19 cellular contexts compared by ENCODE assay signal in genomic region chr17:65401581-65401980, GRCh38.
DNase-seq lines count a peak whose midpoint lies in the region; ATAC-seq, FAIRE-seq and TF ChIP-seq lines count a peak whose summit lies in the region.
"Had no signal": no experiment of that assay in that cellular context is flagged by ENCODE, and none has a peak within 500 bp of the region (broad histone marks: within the 10 kb centered on the region; RNA-seq: fewer than 3 reads in every experiment).

No MANE protein-coding gene starts in this region.

- in situ Hi-C loops in GM12878 (cut with MboI) (no loop called here), transverse colon (cut with MboI; ENCODE audit: low pct_ligation_motif_present in 1 of 4, low pct_unique_long_range_greater_than_20kb in 1 of 4, low sequenced_read_pairs in 3 of 4) (no loop called here)

- H4K20me1 ChIP-seq in GM12878 (ENCODE audit: control insufficient read depth, insufficient read depth): no peaks in the 10 kb centered on the region

- no peak overlapping the region for H3K27ac ChIP-seq in GM12878 (ENCODE audit: control insufficient read depth, insufficient read depth)
- no peak overlapping the region for H3K27ac ChIP-seq in transverse colon
- H3K27ac ChIP-seq: A549 had no signal

- TF ChIP-seq CTCF in GM12878 (IDR thresholded peaks at IDR 0.05 in 2 of 3, conservative IDR thresholded peaks at IDR 0.05 in 1 of 3; ENCODE audit: control insufficient read depth in 2 of 3, extremely low read depth in 1 of 3, insufficient read depth in 1 of 3, low read depth in 3 of 3, low read length in 3 of 3) (no peak), mucosa of descending colon (IDR thresholded peaks at IDR 0.05) (no peak), transverse colon (IDR thresholded peaks at IDR 0.05) (no peak)

- H3K36me3 ChIP-seq in GM12878 (ENCODE audit: control insufficient read depth in 2 of 2, insufficient read depth in 2 of 2, low read length in 1 of 2): no peaks in the 10 kb centered on the region
- H3K36me3 ChIP-seq in mucosa of descending colon (ENCODE audit: low read depth): no peaks in the 10 kb centered on the region
- no peaks in the 10 kb centered on the region for H3K36me3 ChIP-seq in transverse colon
- H3K36me3 ChIP-seq: BE2C had no signal

- H3K4me2 ChIP-seq in GM12878 (ENCODE audit: control insufficient read depth, insufficient read depth): no peak overlapping the region
- H3K4me2 ChIP-seq: A549, SK-N-SH had no signal

- no TSS peak for BruUV-seq in GM12878 (replicated peaks; lab: Mats Ljungman, UMichigan)

- H3K9me3 ChIP-seq in GM12878 (replicated peaks; ENCODE audit: control insufficient read depth, insufficient read depth, low read length) (no peaks in the 10 kb centered on the region), mucosa of descending colon (no peaks in the 10 kb centered on the region), transverse colon (no peaks in the 10 kb centered on the region)
- H3K9me3 ChIP-seq: A549, BE2C, SK-N-SH had no signal

- H2AFZ ChIP-seq in GM12878 (ENCODE audit: control insufficient read depth, low read depth, low read length): no peak overlapping the region

- RAD21 ChIA-PET in GM12878 (lab: Charles Lee; ENCODE audit: unreplicated experiment): interaction anchor here (0.6 kb wide), 1 partner anchor 112 kb away, joined by 3 read pairs; no protein-coding TSS in a partner anchor

- DNase-seq in COLO829 (ENCODE audit: low spot score) (peak; percentile 21), LoVo (ENCODE audit: low spot score) (peak; percentile 70), GM12878 (ENCODE audit: low read depth, low spot score) (no peak), mucosa of descending colon (no peak), Ammon's horn (ENCODE audit: low spot score) (no peak), NCI-H1930 (lab: John Stamatoyannopoulos, UW) (no peak), transverse colon (no peak)
- DNase-seq: BE2C, DMS79, GOT3, NCI-H187, NCI-H2107, NCI-H69, SIG-M5, SK-N-SH, T-cell had no signal

- TF ChIP-seq EP300 in GM12878 (IDR thresholded peaks at IDR 0.05; ENCODE audit: borderline replicate concordance in 1 of 2, control insufficient read depth in 1 of 2, low read depth in 2 of 2, low read length in 2 of 2): no peak
- TF ChIP-seq EP300 in transverse colon (IDR thresholded peaks at IDR 0.05; ENCODE audit: low read depth): no peak

- intact Hi-C loops in GM12878 (cut with micrococcal nuclease; ENCODE audit: unreplicated experiment): no loop called here
- intact Hi-C loops in mucosa of descending colon (cut with DNase I, micrococcal nuclease): no loop called here
- intact Hi-C loops in transverse colon (cut with DNase I; ENCODE audit: low total_unique reads): no loop called here

- ATAC-seq in GM12878 (no peak), mucosa of descending colon (peak; percentile 25)
- ATAC-seq: A549, HCT116, Panc1, T-cell had no signal

- CTCF ChIA-PET in GM12878 (lab: Yijun Ruan, JAX): no interaction called here

- H3K9ac ChIP-seq in GM12878 (ENCODE audit: control insufficient read depth, insufficient read depth, low read length): no peak overlapping the region
- H3K9ac ChIP-seq: SK-N-SH had no signal

- H3K27me3 ChIP-seq in GM12878 (replicated peaks in 1 of 2; ENCODE audit: control insufficient read depth in 2 of 2, insufficient read depth in 2 of 2, low read length in 1 of 2) (no peaks in the 10 kb centered on the region), transverse colon (no peaks in the 10 kb centered on the region)

- WGBS in GM12878 (ENCODE audit: insufficient coverage, insufficient replicate concordance, low lambda C conversion rate, missing lambda C conversion rate): 34% methylated on average over 4 of the region's 4 CpGs
- 43 to 51% methylated on average over 4 of the region's 4 CpGs for WGBS in transverse colon (ENCODE audit: low coverage in 1 of 2), 2 donors

- SMC1A ChIA-PET in GM12878 (lab: Charles Lee; ENCODE audit: uncharacterized antibody, unreplicated experiment): no interaction called here

- H3K4me1 ChIP-seq in GM12878 (ENCODE audit: control insufficient read depth, insufficient read depth, low read length) (no peaks in the 10 kb centered on the region), mucosa of descending colon (ENCODE audit: low read depth) (no peaks in the 10 kb centered on the region), transverse colon (no peaks in the 10 kb centered on the region)
- H3K4me1 ChIP-seq: A549, BE2C had no signal

- no peak for TF ChIP-seq RAD21 in GM12878 (IDR thresholded peaks at IDR 0.05; ENCODE audit: insufficient read depth, low read depth, low read length)

- FAIRE-seq in GM12878 (lab: Jason Lieb, UNC): no peak
- FAIRE-seq: A549 had no signal

- TF ChIP-seq POLR2A in GM12878 (IDR thresholded peaks at IDR 0.05; ENCODE audit: low read depth, low read length): no peak
- TF ChIP-seq POLR2A in transverse colon (IDR thresholded peaks at IDR 0.05): no peak

- POLR2A ChIA-PET in GM12878 (lab: Charles Lee): no interaction called here

- H3K79me2 ChIP-seq in GM12878 (ENCODE audit: control insufficient read depth, insufficient read depth, low read length): no peaks in the 10 kb centered on the region

- H3K4me3 ChIP-seq in GM12878 (no peak overlapping the region), mucosa of descending colon (no peak overlapping the region), transverse colon (no peak overlapping the region)
- H3K4me3 ChIP-seq: A549 had no signal

TF ChIP-seq in GM12878, 131 proteins besides CTCF, POLR2A, EP300 and RAD21:
- TF ChIP-seq CBFB (IDR thresholded peaks at IDR 0.05; ENCODE audit: low read depth) (no peak), BCL3 (IDR thresholded peaks at IDR 0.05; ENCODE audit: borderline replicate concordance, insufficient read depth, low read depth, low read length, poor library complexity, severe bottlenecking) (peak; percentile 16)

Comparison
In these comparisons a context has a peak if more than half of its experiments do, and no peak if none do; other contexts are left out.
1. DNase-seq: peak in COLO829 (single experiment) and LoVo (single experiment); none in GM12878 (single experiment), mucosa of descending colon (0 of 3), Ammon's horn (single experiment), NCI-H1930 (0 of 2) and transverse colon (single experiment).